ENCODE assay signal across 15 cellular contexts in genomic region chr5:16579142-16579541, GRCh38. TPM values are rescaled to one million over a fixed set of nuclear protein-coding genes. Genes with fewer than 3 reads are reported as not detected.
DNase-seq lines count a peak whose midpoint lies in the region; ATAC-seq and TF ChIP-seq lines count a peak whose summit lies in the region.
"Had no signal": no experiment of that assay in that cellular context is flagged by ENCODE, and none has a peak within 500 bp of the region (broad histone marks: within the 10 kb centered on the region; RNA-seq: fewer than 3 reads in every experiment).

No MANE protein-coding gene starts in this region.

- no peaks in the 10 kb centered on the region for H3K9me3 ChIP-seq in testis

- H3K4me3 ChIP-seq in testis: no peak overlapping the region

- TF ChIP-seq CTCF in VCaP (conservative IDR thresholded peaks at IDR 0.05) (no peak), testis (IDR thresholded peaks at IDR 0.05) (no peak)

- H3K36me3 ChIP-seq in testis (ENCODE audit: low read depth, missing control alignments): no peaks in the 10 kb centered on the region

- DNase-seq in Right ventricle myocardium superior (peak; percentile 61), cardiac septum (ENCODE audit: low spot score) (no peak), hippocampal formation (lab: John Stamatoyannopoulos, UW) (peak; percentile 34 to 63), testis (peak; percentile 67), kidney tubule cell (ENCODE audit: low spot score) (no peak)
- DNase-seq: activated T-cell treated with anti-CD3 and anti-CD28 coated beads, Interleukin-2, amount 50 U/mL, for 1 hour; aorta; effector CD8-positive, alpha-beta T cell; MV-4-11; occipital lobe had no signal

- intact Hi-C loops in Right ventricle myocardium superior (cut with DNase I) (no loop called here), cardiac septum (cut with DNase I) (no loop called here), testis (cut with DNase I; ENCODE audit: low total_unique reads) (no loop called here)

- no peak for TF ChIP-seq POLR2A in testis (IDR thresholded peaks at IDR 0.05)

- ATAC-seq in Right ventricle myocardium superior (ENCODE audit: poor library complexity) (peak; percentile 52), GM19455 (IDR thresholded peaks at IDR 0.05; ENCODE audit: unreplicated experiment) (no peak), GM21737 (IDR thresholded peaks at IDR 0.05; ENCODE audit: unreplicated experiment) (no peak)
- ATAC-seq: activated CD4-positive, CD25-positive, alpha-beta regulatory T cell treated with anti-CD3 and anti-CD28 coated beads, Interleukin-2, amount 50 U/mL, for 24 hours; HCT116 had no signal

- peak overlapping the region; percentile 69 for H3K27ac ChIP-seq in VCaP
- no peak overlapping the region for H3K27ac ChIP-seq in testis

- no peaks in the 10 kb centered on the region for H3K27me3 ChIP-seq in testis

- 51 to 55% methylated on average over 3 of the region's 3 CpGs for WGBS in testis, 2 donors

- no peaks in the 10 kb centered on the region for H3K4me1 ChIP-seq in testis

RNA-seq across cellular contexts. Expression of gene RETREG1, which starts 37.7 kb away (rescaled TPM):
- total RNA-seq in Right ventricle myocardium superior (272 TPM), cardiac septum (105 TPM), testis (10 to 100 TPM; 24.8 to 55.4 TPM)
- 103 TPM for polyA plus RNA-seq in testis (ENCODE audit: insufficient read depth, low read depth, low replicate concordance)

Comparison
In these comparisons a context has a peak if more than half of its experiments do, and no peak if none do; other contexts are left out.
1. DNase-seq: peak in Right ventricle myocardium superior (single experiment), hippocampal formation (2 of 2) and testis (single experiment); none in cardiac septum (single experiment) and kidney tubule cell (single experiment).